ENCODE assay signal across 7 cellular contexts in the genomic region with DNA sequence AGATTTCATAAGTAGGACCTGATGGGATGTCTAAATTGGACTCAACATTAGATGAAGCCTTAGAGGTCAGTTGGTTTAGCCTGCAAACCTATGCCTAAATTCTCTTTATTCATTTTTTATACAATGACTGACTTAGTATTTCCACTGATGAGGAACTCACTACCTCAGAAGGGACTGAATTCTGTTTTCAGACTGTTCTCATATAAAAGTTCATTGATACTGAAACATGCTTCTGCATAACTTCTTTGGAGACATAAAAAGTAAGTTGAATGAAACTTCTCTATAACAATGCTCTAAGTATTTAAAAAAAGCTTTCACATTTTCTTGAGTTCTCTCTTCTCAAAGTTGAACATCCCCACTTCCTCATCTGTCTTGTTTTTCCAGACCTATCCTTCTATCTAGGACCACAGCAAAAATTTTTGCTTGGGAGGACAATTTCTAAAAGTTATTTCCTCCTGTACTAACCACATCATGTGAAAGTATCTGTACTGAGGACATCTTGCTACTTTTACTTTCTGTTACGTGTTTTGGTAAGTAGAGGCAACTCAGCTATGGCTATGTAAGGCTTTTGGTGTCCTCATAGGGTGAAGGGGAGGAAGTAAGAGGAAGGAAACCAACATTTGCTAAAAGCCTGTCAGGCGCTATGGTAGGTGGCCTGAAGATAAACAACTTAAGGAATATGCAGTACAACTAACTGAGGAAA.
DNase-seq lines count a peak whose midpoint lies in the region; ATAC-seq and TF ChIP-seq lines count a peak whose summit lies in the region.

No MANE protein-coding gene starts in this region.

- no peak overlapping the region for H3K9ac ChIP-seq in OCI-LY1 (ENCODE audit: low read length)

- no peaks in the 10 kb centered on the region for H3K9me3 ChIP-seq in OCI-LY1 (ENCODE audit: low read length)
- H3K9me3 ChIP-seq in mucosa of descending colon: no peaks in the 10 kb centered on the region
- H3K9me3 ChIP-seq in OCI-LY7 (ENCODE audit: low read length): no peaks in the 10 kb centered on the region

- H3K4me3 ChIP-seq in OCI-LY1 (ENCODE audit: low read depth, low read length, poor library complexity, severe bottlenecking) (no peak overlapping the region), mucosa of descending colon (no peak overlapping the region), dorsolateral prefrontal cortex (no peak overlapping the region), OCI-LY7 (ENCODE audit: low read depth, low read length, poor library complexity, severe bottlenecking) (no peak overlapping the region)

- CTCF ChIA-PET in OCI-LY7 (lab: Charles Lee; ENCODE audit: unreplicated experiment): no interaction called here

- intact Hi-C loops in mucosa of descending colon (cut with DNase I, micrococcal nuclease): no loop called here
- intact Hi-C loops in dorsolateral prefrontal cortex (cut with DNase I): loop anchor here in 1 of 2 donors (10.0 kb wide), 1 partner anchor 64 kb away; the partner anchor contains the start of gene USP24
- intact Hi-C loops in OCI-LY7 (cut with micrococcal nuclease; ENCODE audit: unreplicated experiment): no loop called here

- no peaks in the 10 kb centered on the region for H3K27me3 ChIP-seq in OCI-LY1 (ENCODE audit: insufficient read depth, low read length)
- no peaks in the 10 kb centered on the region for H3K27me3 ChIP-seq in dorsolateral prefrontal cortex

- H3K9me2 ChIP-seq in OCI-LY1 (ENCODE audit: low read depth, low read length) (no peaks in the 10 kb centered on the region), OCI-LY7 (ENCODE audit: insufficient read depth, low read length) (no peaks in the 10 kb centered on the region)

- H3K4me1 ChIP-seq in OCI-LY1 (ENCODE audit: insufficient read depth, low read length, severe bottlenecking) (peaks cover 10% of the 10 kb centered on the region), mucosa of descending colon (ENCODE audit: low read depth) (peaks cover 5% of the 10 kb centered on the region), OCI-LY7 (ENCODE audit: insufficient read depth, low read length, poor library complexity, severe bottlenecking) (no peaks in the 10 kb centered on the region)

- TF ChIP-seq CTCF in OCI-LY1 (IDR thresholded peaks at IDR 0.05; ENCODE audit: low read length) (no peak), mucosa of descending colon (IDR thresholded peaks at IDR 0.05) (no peak), dorsolateral prefrontal cortex (IDR thresholded peaks at IDR 0.05 in 54 of 56, conservative IDR thresholded peaks at IDR 0.05 in 2 of 56; ENCODE audit: low read depth in 1 of 56, partially characterized antibody in 56 of 56) (no peak), OCI-LY7 (conservative IDR thresholded peaks at IDR 0.05; ENCODE audit: low read length) (no peak)

- no peaks in the 10 kb centered on the region for H4K20me1 ChIP-seq in OCI-LY1 (ENCODE audit: insufficient read depth, low read length)
- H4K20me1 ChIP-seq in OCI-LY7 (ENCODE audit: insufficient read depth, low read length): no peaks in the 10 kb centered on the region

- no peaks in the 10 kb centered on the region for H3F3A ChIP-seq in OCI-LY1 (ENCODE audit: insufficient read depth, low read length)

- DNase-seq in mucosa of descending colon (no peak), dorsolateral prefrontal cortex (no peak), dedifferentiated amniotic fluid mesenchymal stem cell (ENCODE audit: extremely low spot score) (no peak), OCI-LY7 (ENCODE audit: low spot score) (no peak)

- ATAC-seq in GM18520 (IDR thresholded peaks at IDR 0.05; ENCODE audit: unreplicated experiment) (peak; percentile 58), GM21825 (IDR thresholded peaks at IDR 0.05; ENCODE audit: unreplicated experiment) (peak; percentile 79), mucosa of descending colon (peak; percentile 66)

- H3K4me2 ChIP-seq in OCI-LY1 (ENCODE audit: low read length) (no peak overlapping the region), OCI-LY7 (ENCODE audit: low read length) (no peak overlapping the region)

- H3K27ac ChIP-seq in OCI-LY1 (ENCODE audit: low read depth, low read length, poor library complexity, severe bottlenecking) (peak overlapping the region; percentile 31), dorsolateral prefrontal cortex (peak overlapping the region in 24 of 59 donors; percentile 2 to 66 (median 44)), OCI-LY7 (ENCODE audit: low read depth, low read length, poor library complexity, severe bottlenecking) (no peak overlapping the region)

- H3K79me2 ChIP-seq in OCI-LY1 (ENCODE audit: insufficient read depth, low read length) (no peaks in the 10 kb centered on the region), OCI-LY7 (ENCODE audit: insufficient read depth, low read depth, low read length) (no peaks in the 10 kb centered on the region)

- no TSS peak for BruUV-seq in OCI-LY7 (replicated peaks; lab: Mats Ljungman, UMichigan)

- POLR2A ChIA-PET in OCI-LY7 (lab: Charles Lee): no interaction called here

- H2AFZ ChIP-seq in OCI-LY1 (ENCODE audit: low read length) (no peak overlapping the region), OCI-LY7 (ENCODE audit: low read length) (no peak overlapping the region)

- H3K36me3 ChIP-seq in OCI-LY1 (ENCODE audit: insufficient read depth, low read length) (peaks cover 64% of the 10 kb centered on the region), mucosa of descending colon (ENCODE audit: low read depth) (no peaks in the 10 kb centered on the region), OCI-LY7 (ENCODE audit: insufficient read depth, low read length) (peaks cover 67% of the 10 kb centered on the region)
